30 cellular contexts compared by ENCODE assay signal in genomic region chr4:167025651-167026050, GRCh38.
A peak's percentile ranks its signal among the peaks of the same experiment; 100 is the strongest.
DNase-seq lines count a peak whose midpoint lies in the region; ATAC-seq, FAIRE-seq and TF ChIP-seq lines count a peak whose summit lies in the region.
"Had no signal": no experiment of that assay in that cellular context is flagged by ENCODE, and none has a peak within 500 bp of the region (broad histone marks: within the 10 kb centered on the region; RNA-seq: fewer than 3 reads in every experiment).

No MANE protein-coding gene starts in this region.

- peak overlapping the region; percentile 34; the same call in 2 of the 3 replicates for H3K4me2 ChIP-seq in A549

- H3K27ac ChIP-seq in A549 (no peak overlapping the region), RWPE2 (ENCODE audit: poor library complexity, severe bottlenecking) (no peak overlapping the region)
- H3K27ac ChIP-seq: ovary, SJSA1, thyroid gland had no signal

- H3K36me3 ChIP-seq in RWPE2 (ENCODE audit: low read depth), result no peaks in the 10 kb centered on the region
- H3K36me3 ChIP-seq: ovary, SJSA1, thyroid gland had no signal

- H3K4me3 Mint-ChIP-seq in naive thymus-derived CD8-positive, alpha-beta T cell, result no peak overlapping the region
- H3K4me3 Mint-ChIP-seq: activated CD4-positive, alpha-beta T cell treated with anti-CD3 and anti-CD28 coated beads, Interleukin-2, amount 10 ng/mL, durations not matched to agents 7 days and 5 days; activated naive CD8-positive, alpha-beta T cell treated with anti-CD3 and anti-CD28 coated beads, Interleukin-2, amount 50 U/mL, for 24 hours; activated T-cell treated with anti-CD3 and anti-CD28 coated beads, Interleukin-2, amount 50 U/mL, for 24 hours; B cell; CD8-positive, alpha-beta T cell; stimulated activated naive CD8-positive, alpha-beta T cell treated with anti-CD3 and anti-CD28 coated beads, Interleukin-15, Interleukin-2, amounts not matched to agents 100 ng/mL and 50 ng/mL, for 24 hours; WTC11 had no signal

- peak; percentile 66 to 71; a peak in 4 of 6 replicates for ATAC-seq in A549
- ATAC-seq in GM18868 (IDR thresholded peaks at IDR 0.05; ENCODE audit: unreplicated experiment), result peak; percentile 39
- peak; percentile 94 for ATAC-seq in RWPE2 (ENCODE audit: low read depth)
- no peak for ATAC-seq in naive thymus-derived CD8-positive, alpha-beta T cell
- no peak for ATAC-seq in HG03280 (IDR thresholded peaks at IDR 0.05; ENCODE audit: unreplicated experiment)
- no peak for ATAC-seq in GM18511 (IDR thresholded peaks at IDR 0.05; ENCODE audit: unreplicated experiment)
- ATAC-seq: activated naive CD8-positive, alpha-beta T cell treated with anti-CD3 and anti-CD28 coated beads, Interleukin-2, amount 50 U/mL, for 24 hours; CD8-positive, alpha-beta T cell; WTC11 had no signal

- no peak for TF ChIP-seq POLR2A in A549 (IDR thresholded peaks at IDR 0.05; ENCODE audit: low read length)

- H3K27ac Mint-ChIP-seq in naive thymus-derived CD8-positive, alpha-beta T cell, result no peak overlapping the region
- H3K27ac Mint-ChIP-seq: activated CD4-positive, alpha-beta T cell treated with anti-CD3 and anti-CD28 coated beads, Interleukin-2, amount 10 ng/mL, durations not matched to agents 7 days and 5 days; activated naive CD8-positive, alpha-beta T cell treated with anti-CD3 and anti-CD28 coated beads, Interleukin-2, amount 50 U/mL, for 24 hours; activated T-cell treated with anti-CD3 and anti-CD28 coated beads, Interleukin-2, amount 50 U/mL, for 24 hours; B cell; CD8-positive, alpha-beta T cell; stimulated activated naive CD8-positive, alpha-beta T cell treated with anti-CD3 and anti-CD28 coated beads, Interleukin-15, Interleukin-2, amounts not matched to agents 100 ng/mL and 50 ng/mL, for 24 hours; WTC11 had no signal

- no peak for TF ChIP-seq CTCF in A549 (IDR thresholded peaks at IDR 0.05)
- TF ChIP-seq CTCF in RWPE2 (IDR thresholded peaks at IDR 0.05; ENCODE audit: poor library complexity, severe bottlenecking), result no peak

- POLR2A ChIA-PET in A549 (lab: Yijun Ruan, JAX), result no interaction called here
- POLR2A ChIA-PET in naive thymus-derived CD8-positive, alpha-beta T cell (lab: Charles Lee), result interaction anchor here (0.6 kb wide), 1 partner anchor 20 kb away, joined by 3 read pairs; no protein-coding TSS in a partner anchor

- no peaks in the 10 kb centered on the region for H3K27me3 Mint-ChIP-seq in naive thymus-derived CD8-positive, alpha-beta T cell
- H3K27me3 Mint-ChIP-seq: activated CD4-positive, alpha-beta T cell treated with anti-CD3 and anti-CD28 coated beads, Interleukin-2, amount 10 ng/mL, durations not matched to agents 7 days and 5 days; activated naive CD8-positive, alpha-beta T cell treated with anti-CD3 and anti-CD28 coated beads, Interleukin-2, amount 50 U/mL, for 24 hours; activated T-cell treated with anti-CD3 and anti-CD28 coated beads, Interleukin-2, amount 50 U/mL, for 24 hours; B cell; stimulated activated naive CD8-positive, alpha-beta T cell treated with anti-CD3 and anti-CD28 coated beads, Interleukin-15, Interleukin-2, amounts not matched to agents 100 ng/mL and 50 ng/mL, for 24 hours had no signal

- peaks cover 11% of the 10 kb centered on the region; the same call in 2 of the 3 replicates for H3K4me1 ChIP-seq in A549
- peaks cover 10% of the 10 kb centered on the region for H3K4me1 ChIP-seq in RWPE2 (ENCODE audit: insufficient read depth, poor library complexity, severe bottlenecking)
- H3K4me1 ChIP-seq: SJSA1, thyroid gland had no signal

- H3K4me3 ChIP-seq in A549, result no peak overlapping the region
- no peak overlapping the region for H3K4me3 ChIP-seq in RWPE2 (ENCODE audit: severe bottlenecking)
- H3K4me3 ChIP-seq: dorsolateral prefrontal cortex, lung, ovary, SJSA1, thyroid gland had no signal

- DNase-seq in A549 (ENCODE audit: low read depth in 1 of 2, low spot score in 1 of 2), result peak in 1 of 2 experiments; percentile 37
- no peak for DNase-seq in RWPE2 (ENCODE audit: low spot score)
- peak; percentile 4 for DNase-seq in kidney glomerular epithelial cell (lab: John Stamatoyannopoulos, UW)
- DNase-seq in superior temporal gyrus (ENCODE audit: extremely low spot score), result no peak
- DNase-seq in naive thymus-derived CD8-positive, alpha-beta T cell, result no peak
- DNase-seq: activated CD4-positive, alpha-beta T cell treated with anti-CD3 and anti-CD28 coated beads, Interleukin-2, amount 10 ng/mL, durations not matched to agents 7 days and 5 days; activated gamma-delta T cell treated with Interleukin-2 at 50 U/mL for 16 hours; activated naive CD8-positive, alpha-beta T cell treated with anti-CD3 and anti-CD28 coated beads, Interleukin-2, amount 50 U/mL, for 24 hours; activated T-cell treated with anti-CD3 and anti-CD28 coated beads, Interleukin-2, amount 50 U/mL, for 24 hours; CD8-positive, alpha-beta T cell; cerebellar nuclear complex; dorsolateral prefrontal cortex; glutamatergic neuron; HCEC 1CT; Kasumi-1; NCI-H187; ovary; retina; small intestine; thyroid gland had no signal

- TF ChIP-seq EP300 in A549 (IDR thresholded peaks at IDR 0.05), result no peak

- no peak for FAIRE-seq in A549 (lab: Jason Lieb, UNC)
- FAIRE-seq: G401.6, keratinocyte, small intestine had no signal

- no peaks in the 10 kb centered on the region for H3K27me3 ChIP-seq in RWPE2 (ENCODE audit: insufficient read depth, poor library complexity, severe bottlenecking)
- H3K27me3 ChIP-seq: dorsolateral prefrontal cortex, ovary, thyroid gland had no signal

- peaks cover 0 to 2% (median 0%) of the 10 kb centered on the region in 9 donors for H3K9me3 Mint-ChIP-seq in naive thymus-derived CD8-positive, alpha-beta T cell
- H3K9me3 Mint-ChIP-seq: activated CD4-positive, alpha-beta T cell treated with anti-CD3 and anti-CD28 coated beads, Interleukin-2, amount 10 ng/mL, durations not matched to agents 7 days and 5 days; activated naive CD8-positive, alpha-beta T cell treated with anti-CD3 and anti-CD28 coated beads, Interleukin-2, amount 50 U/mL, for 24 hours; activated T-cell treated with anti-CD3 and anti-CD28 coated beads, Interleukin-2, amount 50 U/mL, for 24 hours; CD8-positive, alpha-beta T cell; stimulated activated naive CD8-positive, alpha-beta T cell treated with anti-CD3 and anti-CD28 coated beads, Interleukin-15, Interleukin-2, amounts not matched to agents 100 ng/mL and 50 ng/mL, for 24 hours; WTC11 had no signal

- no peaks in the 10 kb centered on the region for H3K4me1 Mint-ChIP-seq in naive thymus-derived CD8-positive, alpha-beta T cell
- H3K4me1 Mint-ChIP-seq: activated CD4-positive, alpha-beta T cell treated with anti-CD3 and anti-CD28 coated beads, Interleukin-2, amount 10 ng/mL, durations not matched to agents 7 days and 5 days; activated naive CD8-positive, alpha-beta T cell treated with anti-CD3 and anti-CD28 coated beads, Interleukin-2, amount 50 U/mL, for 24 hours had no signal

- WGBS in A549 (ENCODE audit: missing lambda C conversion rate), result 30% methylated on average over 3 of the region's 3 CpGs

- CTCF ChIA-PET in A549 (lab: Yijun Ruan, JAX), result interaction anchor here (0.6 kb wide), 1 partner anchor 11 kb away, joined by 3 read pairs; no protein-coding TSS in a partner anchor

- no peaks in the 10 kb centered on the region for H3K36me3 Mint-ChIP-seq in naive thymus-derived CD8-positive, alpha-beta T cell
- H3K36me3 Mint-ChIP-seq: CD8-positive, alpha-beta T cell; WTC11 had no signal

- TF ChIP-seq RAD21 in A549 (conservative IDR thresholded peaks at IDR 0.05 in 1 of 2, IDR thresholded peaks at IDR 0.05 in 1 of 2), result no peak

- no peaks in the 10 kb centered on the region for H3K9me3 ChIP-seq in A549
- H3K9me3 ChIP-seq in RWPE2 (ENCODE audit: severe bottlenecking), result no peaks in the 10 kb centered on the region
- H3K9me3 ChIP-seq: ovary, SJSA1, thyroid gland had no signal

TF ChIP-seq in A549, 52 proteins besides CTCF, POLR2A, EP300 and RAD21:
- TF ChIP-seq MAFK (IDR thresholded peaks at IDR 0.05; ENCODE audit: partially characterized antibody) (peak; percentile 29), CBX8 (IDR thresholded peaks at IDR 0.05) (no peak)

Comparison
In these comparisons a context has a peak if more than half of its experiments do, and no peak if none do; other contexts are left out.
1. ATAC-seq: peak in A549 (2 of 2), GM18868 (single experiment) and RWPE2 (single experiment); none in naive thymus-derived CD8-positive, alpha-beta T cell (0 of 2), HG03280 (single experiment) and GM18511 (single experiment).